Comparison of ENCODE assay signal across 1 cellular context in genomic region chr9:87510251-87510683, GRCh38.
A peak's percentile ranks its signal among the peaks of the same experiment; 100 is the strongest.
TF ChIP-seq lines count a peak whose summit lies in the region.

No MANE protein-coding gene starts in this region.

TF ChIP-seq in K562, 482 proteins besides CTCF, POLR2A, EP300 and RAD21 (continued from another document):
- 0 out of 2 replicates have a peak, but pooled peaks have one; percentile 7 for TF ChIP-seq ZNF395 (CRISPR knock-in tag; IDR thresholded peaks at IDR 0.05)
- TF ChIP-seq ZNF584 (CRISPR knock-in tag; IDR thresholded peaks at IDR 0.05; ENCODE audit: low read depth): no peak
- TF ChIP-seq CHAMP1 (IDR thresholded peaks at IDR 0.05): no peak
- no peak for TF ChIP-seq RCOR1 (IDR thresholded peaks at IDR 0.05; ENCODE audit: borderline replicate concordance in 1 of 2, low read depth in 2 of 2, low read length in 2 of 2)
- 0 out of 2 replicates have a peak, but pooled peaks have one; percentile 17 for TF ChIP-seq ETV5 (CRISPR knock-in tag; IDR thresholded peaks at IDR 0.05; ENCODE audit: low read depth)
- TF ChIP-seq ZNF140 (CRISPR knock-in tag; IDR thresholded peaks at IDR 0.05): no peak
- TF ChIP-seq JUND (IDR thresholded peaks at IDR 0.05; ENCODE audit: borderline replicate concordance, low read depth, low read length): no peak
- peak; percentile 1; the same call in 1 of the 3 replicates for TF ChIP-seq JUND (tag; IDR thresholded peaks at IDR 0.05; ENCODE audit: borderline replicate concordance, low read depth, low read length)
- no peak for TF ChIP-seq CTBP1 (IDR thresholded peaks at IDR 0.05; ENCODE audit: borderline replicate concordance)
- TF ChIP-seq MYC (IDR thresholded peaks at IDR 0.05; ENCODE audit: low read depth, low read length): 0 out of 2 replicates have a peak, but pooled peaks have one; percentile 1
- no peak for TF ChIP-seq MYC (CRISPR knock-in tag; IDR thresholded peaks at IDR 0.05; ENCODE audit: borderline replicate concordance, low read depth)
- no peak for TF ChIP-seq RBM39 (optimal IDR thresholded peaks at IDR 0.05; ENCODE audit: low read depth, low read length)
- no peak for TF ChIP-seq MAFG (tag; conservative IDR thresholded peaks at IDR 0.05)
- TF ChIP-seq PHF21A (IDR thresholded peaks at IDR 0.05; ENCODE audit: borderline replicate concordance, low read depth): no peak
- peak; percentile 3 for TF ChIP-seq PRDM10 (IDR thresholded peaks at IDR 0.05; ENCODE audit: partially characterized antibody)
- TF ChIP-seq ZNF780A (CRISPR knock-in tag; IDR thresholded peaks at IDR 0.05): no peak
